Comparison of ENCODE assay signal across 8 cellular contexts in the genomic region with DNA sequence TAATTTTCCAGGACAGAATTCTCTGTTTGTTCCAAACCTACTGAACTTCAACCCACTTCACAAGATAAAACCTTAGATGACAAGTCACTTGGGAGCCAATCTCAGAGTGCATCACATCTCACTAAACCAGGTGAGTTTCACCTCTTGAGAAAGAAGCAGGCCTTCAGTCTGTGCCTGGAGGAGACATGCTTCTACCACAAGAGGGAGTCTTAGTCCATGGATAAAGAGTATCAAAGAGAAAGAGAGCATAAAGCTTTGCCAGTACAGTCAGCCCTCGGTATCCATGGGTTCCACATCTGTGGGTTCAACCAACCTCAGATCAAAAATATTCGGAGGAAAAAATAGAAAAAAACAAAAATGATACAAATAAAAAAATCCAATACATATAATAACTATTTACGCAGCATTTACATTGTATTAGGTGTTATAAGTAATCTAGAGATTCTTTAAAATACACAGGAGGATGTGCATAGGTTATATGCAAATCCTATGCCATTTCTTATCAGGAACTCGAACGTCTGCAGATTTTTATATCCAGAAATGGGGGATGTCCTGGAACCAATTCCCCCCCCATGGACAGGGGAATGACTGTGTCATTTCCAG. TPM values are rescaled to one million over a fixed set of nuclear protein-coding genes. Genes with fewer than 3 reads are reported as not detected.
DNase-seq lines count a peak whose midpoint lies in the region; ATAC-seq and TF ChIP-seq lines count a peak whose summit lies in the region.

No MANE protein-coding gene starts in this region.

- DNase-seq in DMS153 (lab: John Stamatoyannopoulos, UW) (peak; percentile 3), NAMALWA (ENCODE audit: low spot score) (peak; percentile 74), T-cell (peak in 8 of 34 experiments; percentile 2 to 24 (median 8)), fibroblast of peridontal ligament (ENCODE audit: extremely low read depth) (peak; percentile 72), progenitor cell of endocrine pancreas (ENCODE audit: low spot score, unreplicated experiment) (no peak), UCSD-AML1 (lab: John Stamatoyannopoulos, UW; ENCODE audit: unreplicated experiment) (no peak), islet precursor cell (no peak)

- H3K4me3 Mint-ChIP-seq in T-cell (no peak overlapping the region), progenitor cell of endocrine pancreas (ENCODE audit: low read depth) (no peak overlapping the region)

- TF ChIP-seq CTCF in 22Rv1 (IDR thresholded peaks at IDR 0.05): peak; percentile 79
- TF ChIP-seq CTCF in progenitor cell of endocrine pancreas (IDR thresholded peaks at IDR 0.05; ENCODE audit: unreplicated experiment): peak; percentile 79

- H3K9me3 Mint-ChIP-seq in T-cell: no peaks in the 10 kb centered on the region
- H3K9me3 Mint-ChIP-seq in progenitor cell of endocrine pancreas (ENCODE audit: low read depth): no peaks in the 10 kb centered on the region

- peaks cover 46% of the 10 kb centered on the region for H3K36me3 Mint-ChIP-seq in T-cell
- H3K36me3 Mint-ChIP-seq in progenitor cell of endocrine pancreas (ENCODE audit: insufficient read depth): peaks cover 20% of the 10 kb centered on the region

- peak; percentile 49 to 72 (median 71) for ATAC-seq in T-cell (replicated peaks in 1 of 4)

- peaks cover 14 to 17% (median 16%) of the 10 kb centered on the region in 3 donors for H3K4me1 Mint-ChIP-seq in T-cell
- no peaks in the 10 kb centered on the region for H3K4me1 Mint-ChIP-seq in progenitor cell of endocrine pancreas (ENCODE audit: low read depth)

- no peak overlapping the region for H3K27ac ChIP-seq in 22Rv1

- POLR2A ChIA-PET in T-cell (lab: Charles Lee): no interaction called here

- CTCF ChIA-PET in T-cell (lab: Charles Lee): interaction anchor here (0.5 to 1.3 kb wide), 5 partner anchors 24 to 288 kb away, joined by 4 to 6 read pairs (median 5); no protein-coding TSS in a partner anchor

- H3K27me3 Mint-ChIP-seq in T-cell: no peaks in the 10 kb centered on the region
- no peaks in the 10 kb centered on the region for H3K27me3 Mint-ChIP-seq in progenitor cell of endocrine pancreas

- peak overlapping the region; percentile 25 to 39 for H3K27ac Mint-ChIP-seq in T-cell
- no peak overlapping the region for H3K27ac Mint-ChIP-seq in progenitor cell of endocrine pancreas

RNA-seq across cellular contexts. Expression of gene DUSP14, which starts 37.7 kb away (rescaled TPM):
- total RNA-seq in T-cell: 1 to 10 TPM; 4.0 to 9.6 (median 5.4) TPM
- 18.7 and 19.2 TPM in 2 replicates for total RNA-seq in progenitor cell of endocrine pancreas

Comparison
In these comparisons a context has a peak if more than half of its experiments do, and no peak if none do; other contexts are left out.
1. DNase-seq: peak in DMS153 (single experiment), NAMALWA (single experiment) and fibroblast of peridontal ligament (single experiment); none in progenitor cell of endocrine pancreas (single experiment), UCSD-AML1 (single experiment) and islet precursor cell (single experiment).